ENCODE assay signal across 8 cellular contexts in genomic region chr6:31791324-31792089, GRCh38. TPM values are rescaled to one million over a fixed set of nuclear protein-coding genes. Genes with fewer than 3 reads are reported as not detected.
A peak's percentile ranks its signal among the peaks of the same experiment; 100 is the strongest.
DNase-seq lines count a peak whose midpoint lies in the region; ATAC-seq and TF ChIP-seq lines count a peak whose summit lies in the region.

No MANE protein-coding gene starts in this region.

- H3K36me3 Mint-ChIP-seq in nephron (ENCODE audit: low read depth), result peaks cover 28% of the 10 kb centered on the region

- H3K36me3 ChIP-seq in RWPE2 (ENCODE audit: low read depth), result peaks cover 65% of the 10 kb centered on the region

- no peaks in the 10 kb centered on the region for H3K9me3 ChIP-seq in RWPE2 (ENCODE audit: severe bottlenecking)

- peaks cover 7% of the 10 kb centered on the region for H3K4me1 ChIP-seq in RWPE2 (ENCODE audit: insufficient read depth, poor library complexity, severe bottlenecking)

- H3K4me3 ChIP-seq in RWPE2 (ENCODE audit: severe bottlenecking), result no peak overlapping the region

- peak; percentile 73 for TF ChIP-seq CTCF in RWPE2 (IDR thresholded peaks at IDR 0.05; ENCODE audit: poor library complexity, severe bottlenecking)
- TF ChIP-seq CTCF in nephron (IDR thresholded peaks at IDR 0.05; ENCODE audit: unreplicated experiment in 3 of 3), result peak; percentile 60 to 65 (median 63)

- no peaks in the 10 kb centered on the region for H3K9me3 Mint-ChIP-seq in nephron

- no peak for ATAC-seq in RWPE2 (ENCODE audit: low read depth)
- no peak for ATAC-seq in GM21723 (IDR thresholded peaks at IDR 0.05; ENCODE audit: unreplicated experiment)
- ATAC-seq in HG03469 (IDR thresholded peaks at IDR 0.05; ENCODE audit: unreplicated experiment), result no peak

- peak overlapping the region; percentile 86 for H3K27ac ChIP-seq in RWPE2 (ENCODE audit: poor library complexity, severe bottlenecking)

- peak; percentile 73 for DNase-seq in SIG-M5 treated with dmso at 0.1 percent for 504 hours (lab: John Stamatoyannopoulos, UW; ENCODE audit: unreplicated experiment)
- DNase-seq in SIG-M5 (lab: John Stamatoyannopoulos, UW), result no peak
- peak in 40 of 76 experiments; percentile 13 to 66 (median 40) for DNase-seq in HUDEP-2 (lab: John Stamatoyannopoulos, UW; ENCODE audit: unreplicated experiment in 76 of 76)
- DNase-seq in RWPE2 (ENCODE audit: low spot score), result no peak
- DNase-seq in dermis blood vessel endothelial cell, result peak; percentile 68

- H3K4me1 Mint-ChIP-seq in nephron, result peaks cover 27% of the 10 kb centered on the region

- no peaks in the 10 kb centered on the region for H3K27me3 ChIP-seq in RWPE2 (ENCODE audit: insufficient read depth, poor library complexity, severe bottlenecking)

- H3K27me3 Mint-ChIP-seq in nephron (ENCODE audit: low read depth), result no peaks in the 10 kb centered on the region

- peak overlapping the region; percentile 68 to 77 (median 69) for H3K4me3 Mint-ChIP-seq in nephron

- peak overlapping the region; percentile 46 to 82 (median 74) for H3K27ac Mint-ChIP-seq in nephron

RNA-seq across cellular contexts. Expression of gene VARS1, which starts 4.0 kb away (rescaled TPM):
- 39.7 and 116 TPM in 2 replicates for total RNA-seq in dermis blood vessel endothelial cell

RNA-seq across cellular contexts. Expression of gene VWA7, which starts 14.4 kb away (rescaled TPM):
- 0.05 and 0.34 TPM in 2 replicates for total RNA-seq in dermis blood vessel endothelial cell

RNA-seq across cellular contexts. Expression of gene LSM2, which starts 15.3 kb away (rescaled TPM):
- 32.0 and 36.9 TPM in 2 replicates for total RNA-seq in dermis blood vessel endothelial cell

RNA-seq across cellular contexts. Expression of gene HSPA1L, which starts 23.6 kb away (rescaled TPM):
- 0.51 and 0.85 TPM in 2 replicates for total RNA-seq in dermis blood vessel endothelial cell

RNA-seq across cellular contexts. Expression of gene HSPA1A, which starts 23.8 kb away (rescaled TPM):
- total RNA-seq in dermis blood vessel endothelial cell, result 139 and 155 TPM in 2 replicates

Comparison
In these comparisons a context has a peak if more than half of its experiments do, and no peak if none do; other contexts are left out.
1. DNase-seq: peak in SIG-M5 treated with dmso at 0.1 percent for 504 hours (single experiment), HUDEP-2 (40 of 76) and dermis blood vessel endothelial cell (single experiment); none in SIG-M5 (single experiment) and RWPE2 (single experiment).